17 cellular contexts compared by ENCODE assay signal in the genomic region with DNA sequence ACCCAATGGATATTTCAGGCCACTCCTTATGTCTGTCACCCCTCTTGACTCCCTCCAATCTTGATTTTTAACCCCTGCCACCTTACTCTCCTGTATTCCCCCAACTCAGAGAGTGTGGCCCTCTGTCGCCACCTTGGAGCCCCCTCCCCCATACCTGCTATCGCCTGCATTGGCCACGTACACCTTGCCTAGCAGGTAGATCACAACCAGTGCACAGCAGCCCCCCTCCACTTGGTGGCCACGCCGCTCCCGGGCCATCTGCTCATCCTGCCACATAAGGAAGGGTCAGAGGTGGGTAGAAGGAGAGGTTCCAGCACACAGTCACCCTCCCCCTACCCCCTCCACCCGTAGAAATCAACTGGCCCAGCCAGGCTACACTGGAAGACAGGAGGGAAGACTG. TPM values are rescaled to one million over a fixed set of nuclear protein-coding genes. Genes with fewer than 3 reads are reported as not detected.
DNase-seq lines count a peak whose midpoint lies in the region; ATAC-seq, FAIRE-seq and TF ChIP-seq lines count a peak whose summit lies in the region.
"Had no signal": no experiment of that assay in that cellular context is flagged by ENCODE, and none has a peak within 500 bp of the region (broad histone marks: within the 10 kb centered on the region; RNA-seq: fewer than 3 reads in every experiment).

No MANE protein-coding gene starts in this region.

- no peak overlapping the region for H3K9ac ChIP-seq in kidney (ENCODE audit: low read length in 2 of 2)

- TF ChIP-seq CTCF in kidney (IDR thresholded peaks at IDR 0.05; ENCODE audit: borderline replicate concordance, extremely low read depth, insufficient read depth) (no peak), osteoblast (IDR thresholded peaks at IDR 0.05; ENCODE audit: extremely low read depth, low read depth, low read length) (no peak)
- TF ChIP-seq CTCF in CD4-positive, alpha-beta T cell (IDR thresholded peaks at IDR 0.05) = no peak

- no peaks in the 10 kb centered on the region for H3K27me3 ChIP-seq in osteoblast (ENCODE audit: insufficient read depth, low read length)
- peaks cover 8% of the 10 kb centered on the region for H3K27me3 ChIP-seq in CD4-positive, alpha-beta T cell (ENCODE audit: control insufficient read depth, insufficient read depth, low read length)

- H3K27me3 Mint-ChIP-seq in activated naive CD4-positive, alpha-beta T cell treated with anti-CD3 and anti-CD28 coated beads, Interleukin-2, amount 50 U/mL, for 24 hours = peaks cover 1% of the 10 kb centered on the region
- peaks cover 17% of the 10 kb centered on the region for H3K27me3 Mint-ChIP-seq in CD4-positive, alpha-beta T cell
- H3K27me3 Mint-ChIP-seq: B cell had no signal

- ATAC-seq in CD4-positive, alpha-beta T cell (ENCODE audit: poor library complexity) = no peak

- H3K9me3 ChIP-seq in kidney (ENCODE audit: control insufficient read depth in 1 of 2, low read length in 2 of 2) = no peaks in the 10 kb centered on the region
- H3K9me3 ChIP-seq in osteoblast (ENCODE audit: low read depth, low read length) = no peaks in the 10 kb centered on the region
- no peaks in the 10 kb centered on the region for H3K9me3 ChIP-seq in CD4-positive, alpha-beta T cell (ENCODE audit: control insufficient read depth, low read length)

- peaks cover 21% of the 10 kb centered on the region for H3K4me1 Mint-ChIP-seq in activated naive CD4-positive, alpha-beta T cell treated with anti-CD3 and anti-CD28 coated beads, Interleukin-2, amount 50 U/mL, for 24 hours
- H3K4me1 Mint-ChIP-seq in CD4-positive, alpha-beta T cell (ENCODE audit: low read depth) = peaks cover 30% of the 10 kb centered on the region

- peak overlapping the region; percentile 79 for H3K27ac Mint-ChIP-seq in activated naive CD4-positive, alpha-beta T cell treated with anti-CD3 and anti-CD28 coated beads, Interleukin-2, amount 50 U/mL, for 24 hours
- no peak overlapping the region for H3K27ac Mint-ChIP-seq in CD4-positive, alpha-beta T cell
- H3K27ac Mint-ChIP-seq: B cell had no signal

- in situ Hi-C loops in KBM-7 (cut with MboI; ENCODE audit: low pct_unique_long_range_greater_than_20kb, low sequenced_read_pairs) = no loop called here

- H2AFZ ChIP-seq in osteoblast (ENCODE audit: low read length) = no peak overlapping the region

- no peak overlapping the region for H3K4me3 Mint-ChIP-seq in activated naive CD4-positive, alpha-beta T cell treated with anti-CD3 and anti-CD28 coated beads, Interleukin-2, amount 50 U/mL, for 24 hours
- H3K4me3 Mint-ChIP-seq in CD4-positive, alpha-beta T cell = no peak overlapping the region
- H3K4me3 Mint-ChIP-seq: B cell had no signal

- H3K4me2 ChIP-seq in osteoblast (ENCODE audit: insufficient read depth, low read length) = no peak overlapping the region

- H4K20me1 ChIP-seq in osteoblast (ENCODE audit: insufficient read depth, low read length) = no peaks in the 10 kb centered on the region

- no peak for DNase-seq in activated naive CD4-positive, alpha-beta T cell treated with Interleukin-2 at 50 U/mL for 16 hours
- DNase-seq in kidney = peak; percentile 68
- DNase-seq in osteoblast (ENCODE audit: insufficient read length, low spot score, missing footprints) = peak; percentile 68
- DNase-seq in KBM-7 = no peak
- DNase-seq in CD4-positive, alpha-beta T cell = no peak
- no peak for DNase-seq in AG20443 (ENCODE audit: low spot score)
- DNase-seq: ACHN; C1 segment of cervical spinal cord; CD4-positive, alpha-beta memory T cell; COR-L47; DND-41; GDM1; GOT3; IMR-90 had no signal

- H3K4me3 ChIP-seq in kidney (ENCODE audit: low read length in 2 of 2) (no peak overlapping the region), osteoblast (ENCODE audit: insufficient read depth, low read length) (no peak overlapping the region)

- H3K4me1 ChIP-seq in kidney (ENCODE audit: control insufficient read depth in 1 of 2, insufficient read depth in 1 of 2, low read depth in 1 of 2, low read length in 2 of 2) (peaks cover 17 to 25% of the 10 kb centered on the region in 2 donors), osteoblast (ENCODE audit: insufficient read depth, low read length) (peaks cover 14% of the 10 kb centered on the region)

- no peaks in the 10 kb centered on the region for H3K36me3 Mint-ChIP-seq in activated naive CD4-positive, alpha-beta T cell treated with anti-CD3 and anti-CD28 coated beads, Interleukin-2, amount 50 U/mL, for 24 hours
- H3K36me3 Mint-ChIP-seq in CD4-positive, alpha-beta T cell (ENCODE audit: low read depth) = no peaks in the 10 kb centered on the region
- H3K36me3 Mint-ChIP-seq: CD4-positive, alpha-beta memory T cell had no signal

- no peaks in the 10 kb centered on the region for H3K9me3 Mint-ChIP-seq in activated naive CD4-positive, alpha-beta T cell treated with anti-CD3 and anti-CD28 coated beads, Interleukin-2, amount 50 U/mL, for 24 hours
- no peaks in the 10 kb centered on the region for H3K9me3 Mint-ChIP-seq in CD4-positive, alpha-beta T cell
- H3K9me3 Mint-ChIP-seq: CD4-positive, alpha-beta memory T cell had no signal

- CTCF ChIA-PET in CD4-positive, alpha-beta T cell (lab: Charles Lee) = no interaction called here

- H3K27ac ChIP-seq in kidney (ENCODE audit: low read depth in 2 of 2, low read length in 2 of 2) (no peak overlapping the region), osteoblast (ENCODE audit: low read depth, low read length) (no peak overlapping the region)
- no peak overlapping the region for H3K27ac ChIP-seq in CD4-positive, alpha-beta T cell (ENCODE audit: low read depth, low read length)

- H3K36me3 ChIP-seq in kidney (ENCODE audit: control insufficient read depth in 1 of 2, insufficient read depth in 2 of 2, low read length in 2 of 2) = no peaks in the 10 kb centered on the region
- no peaks in the 10 kb centered on the region for H3K36me3 ChIP-seq in osteoblast (ENCODE audit: insufficient read depth, low read length)

- intact Hi-C loops in kidney (cut with DNase I) = no loop called here
- intact Hi-C loops in CD4-positive, alpha-beta T cell (cut with DNase I, micrococcal nuclease) = loop anchor here in 1 of 2 experiments (10.0 kb wide), 1 partner anchor 1103 kb away; the partner anchor contains the start of gene RSBN1

- FAIRE-seq in kidney (lab: Jason Lieb, UNC) = no peak
- FAIRE-seq: GM12892 had no signal

- H3K79me2 ChIP-seq in osteoblast (ENCODE audit: insufficient read depth, low read length) = peaks cover 4% of the 10 kb centered on the region

- POLR2A ChIA-PET in CD4-positive, alpha-beta T cell (lab: Charles Lee) = interaction anchor here (1.6 kb wide), 1 partner anchor 8 kb away, joined by 3 read pairs; no protein-coding TSS in a partner anchor

RNA-seq across cellular contexts. Expression of gene PPM1J, which starts 2.9 kb away (rescaled TPM):
- 2.0 TPM for total RNA-seq in kidney
- 3.4 TPM for polyA plus RNA-seq in kidney (ENCODE audit: insufficient read depth, low read depth, low replicate concordance)
- 0.59 and 1.1 TPM in 2 replicates for total RNA-seq in osteoblast
- total RNA-seq in CD4-positive, alpha-beta T cell = under 1 TPM; 0.39 to 0.49 TPM

RNA-seq across cellular contexts. Expression of gene RHOC, which starts 5.3 kb away (rescaled TPM):
- total RNA-seq in kidney (270 TPM), osteoblast (276 and 325 TPM in 2 replicates)
- polyA plus RNA-seq in kidney (ENCODE audit: insufficient read depth, low read depth, low replicate concordance) = 501 TPM
- 10 to 100 TPM; 11.9 to 12.7 TPM for total RNA-seq in CD4-positive, alpha-beta T cell

RNA-seq across cellular contexts. Expression of gene MOV10, which starts 37.7 kb away (rescaled TPM):
- total RNA-seq in kidney = 62.5 TPM
- polyA plus RNA-seq in kidney (ENCODE audit: insufficient read depth, low read depth, low replicate concordance) = 60.6 TPM
- total RNA-seq in osteoblast = 35.1 and 38.7 TPM in 2 replicates
- total RNA-seq in CD4-positive, alpha-beta T cell = 10 to 100 TPM; 80.6 to 89.3 TPM

Comparison
In these comparisons a context has a peak if more than half of its experiments do, and no peak if none do; other contexts are left out.
1. DNase-seq: peak in kidney (single experiment) and osteoblast (single experiment); none in activated naive CD4-positive, alpha-beta T cell treated with Interleukin-2 at 50 U/mL for 16 hours (single experiment), KBM-7 (single experiment), CD4-positive, alpha-beta T cell (0 of 10) and AG20443 (single experiment).
2. RNA of gene RHOC, which starts 5.3 kb away (total RNA-seq): 276 to 325 TPM in osteoblast and 270 TPM in kidney (single experiment); 11.9 to 12.7 TPM in CD4-positive, alpha-beta T cell; every median in the first group is over 10 times any median in the second.